In the genomic region with DNA sequence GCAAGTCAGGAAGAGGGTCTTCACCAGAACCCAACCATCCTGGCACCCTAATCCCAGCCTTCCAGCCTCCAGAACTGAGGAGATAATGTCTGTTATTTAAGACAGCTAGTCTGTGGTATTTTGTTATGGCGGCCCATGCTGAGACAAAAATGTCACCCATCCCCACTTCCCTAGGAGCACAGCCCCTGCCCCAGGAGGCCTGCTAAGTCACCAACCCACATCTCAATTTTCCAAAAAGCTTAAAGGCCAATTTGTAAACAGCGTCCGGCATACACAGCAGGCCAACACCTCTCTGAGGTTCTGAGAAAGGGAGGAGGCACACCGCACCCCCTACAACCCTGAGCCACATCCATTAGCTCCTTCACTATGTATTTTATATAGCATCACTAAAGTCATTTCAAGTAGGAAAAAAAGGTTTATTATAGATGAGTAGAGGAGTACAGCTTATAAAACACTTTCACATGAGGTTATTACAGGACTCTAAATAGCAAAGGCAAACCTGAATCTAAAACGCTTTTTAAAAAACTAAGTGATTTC, we compare ENCODE assay signal across 15 cellular contexts. TPM values are rescaled to one million over a fixed set of nuclear protein-coding genes. Genes with fewer than 3 reads are reported as not detected.
A peak's percentile ranks its signal among the peaks of the same experiment; 100 is the strongest.
DNase-seq lines count a peak whose midpoint lies in the region; FAIRE-seq and TF ChIP-seq lines count a peak whose summit lies in the region.
"Had no signal": no experiment of that assay in that cellular context is flagged by ENCODE, and none has a peak within 500 bp of the region (broad histone marks: within the 10 kb centered on the region; RNA-seq: fewer than 3 reads in every experiment).

No MANE protein-coding gene starts in this region.

- H3K4me3 ChIP-seq in HUES48 (ENCODE audit: low read depth, low read length) (no peak overlapping the region), small intestine (ENCODE audit: low read depth in 1 of 2, low read length in 2 of 2) (no peak overlapping the region)
- H3K4me3 ChIP-seq: GM12878, GM23248, Peyer's patch had no signal

- H3K9me3 Mint-ChIP-seq in chondrocyte (ENCODE audit: low read depth): no peaks in the 10 kb centered on the region

- peak; percentile 27 for DNase-seq in chondrocyte (ENCODE audit: low spot score)
- DNase-seq in mesenteric fat pad (ENCODE audit: low spot score): peak; percentile 12
- no peak for DNase-seq in small intestine
- no peak for DNase-seq in AML-193 (lab: John Stamatoyannopoulos, UW)
- DNase-seq in anterior cingulate cortex (lab: John Stamatoyannopoulos, UW): no peak
- DNase-seq in G401 (ENCODE audit: low spot score): no peak
- DNase-seq in SHP77 treated with DMSO at 0.1 percent for 48 hours (lab: John Stamatoyannopoulos, UW): no peak
- DNase-seq: Caco-2, DMS153, GM23248, KBM-7, NCI-H1694 treated with DMSO at 0.1 percent for 48 hours had no signal

- peaks cover 40% of the 10 kb centered on the region for H3K4me1 Mint-ChIP-seq in chondrocyte (ENCODE audit: low read depth)

- TF ChIP-seq CTCF in chondrocyte (IDR thresholded peaks at IDR 0.05): no peak

- WGBS in small intestine, 3 donors: 18 to 63% (median 46%) methylated on average over 5 of the region's 5 CpGs

- H3K9ac ChIP-seq in HUES48 (ENCODE audit: low read depth, low read length): no peak overlapping the region
- H3K9ac ChIP-seq: GM23248 had no signal

- no peak overlapping the region for H3K4me3 Mint-ChIP-seq in chondrocyte (ENCODE audit: unreplicated experiment)

- in situ Hi-C loops in G401 (cut with HindIII; ENCODE audit: low sequenced_read_pairs): no loop called here

- H3K27me3 ChIP-seq in HUES48 (ENCODE audit: control insufficient read depth, insufficient read depth, low read length): no peaks in the 10 kb centered on the region
- no peaks in the 10 kb centered on the region for H3K27me3 ChIP-seq in small intestine (ENCODE audit: control insufficient read depth in 2 of 2, insufficient read depth in 2 of 2, low read length in 2 of 2)
- H3K27me3 ChIP-seq: Peyer's patch had no signal

- H3K27ac ChIP-seq in HUES48 (ENCODE audit: low read depth, low read length) (peak overlapping the region; percentile 16), small intestine (ENCODE audit: low read depth in 1 of 2, low read length in 1 of 2) (peak overlapping the region; percentile 0 to 49)
- H3K27ac ChIP-seq: GM23248 had no signal

- no peak overlapping the region for H3K27ac Mint-ChIP-seq in chondrocyte (ENCODE audit: unreplicated experiment)

- H3K9me3 ChIP-seq in HUES48 (ENCODE audit: control insufficient read depth, insufficient read depth, low read length): no peaks in the 10 kb centered on the region
- H3K9me3 ChIP-seq in small intestine (ENCODE audit: control insufficient read depth, low read depth): no peaks in the 10 kb centered on the region
- H3K9me3 ChIP-seq: Caco-2, Peyer's patch had no signal

- H3K36me3 ChIP-seq in HUES48 (ENCODE audit: control insufficient read depth, insufficient read depth, low read length) (no peaks in the 10 kb centered on the region), small intestine (ENCODE audit: control insufficient read depth in 2 of 2, insufficient read depth in 2 of 2, low read length in 2 of 2) (peaks cover 0 to 2% of the 10 kb centered on the region in 2 donors)
- H3K36me3 ChIP-seq: Peyer's patch had no signal

- H3K4me1 ChIP-seq in HUES48 (ENCODE audit: control insufficient read depth, insufficient read depth, low read length) (peaks cover 27% of the 10 kb centered on the region), small intestine (ENCODE audit: control insufficient read depth in 2 of 2, insufficient read depth in 1 of 2, low read depth in 1 of 2, low read length in 1 of 2) (peaks cover 13 to 14% of the 10 kb centered on the region in 2 donors)
- H3K4me1 ChIP-seq: Caco-2 had no signal

- FAIRE-seq in small intestine (lab: Jason Lieb, UNC): no peak
- FAIRE-seq: GM12878 had no signal

- peaks cover 2% of the 10 kb centered on the region for H3K36me3 Mint-ChIP-seq in chondrocyte (ENCODE audit: low read depth)

- no peaks in the 10 kb centered on the region for H3K27me3 Mint-ChIP-seq in chondrocyte (ENCODE audit: low read depth)

RNA-seq across cellular contexts. Expression of a gene that starts 6.9 kb away (rescaled TPM):
- total RNA-seq in chondrocyte (12.7 to 14.5 TPM (median 13.4 TPM) in 3 replicates), mesenteric fat pad (17.3 TPM)
- polyA plus RNA-seq in small intestine: 10 to 100 TPM in 2 of 3 donors, 1 to 10 TPM in 1; 9.6 to 19.9 (median 11.1) TPM
- total RNA-seq in G401 (2014; rRNA removed; shearing (Covaris generic)): 33.0 and 47.7 TPM in 2 replicates

RNA-seq across cellular contexts. Expression of a gene that starts 24.2 kb away (rescaled TPM):
- 45.3 to 48.9 TPM (median 46.1 TPM) in 3 replicates for total RNA-seq in chondrocyte
- total RNA-seq in mesenteric fat pad: 43.1 TPM
- 100 to 1,000 TPM; 108 to 390 (median 337) TPM for polyA plus RNA-seq in small intestine
- 58.3 and 63.1 TPM in 2 replicates for total RNA-seq in G401 (2014; rRNA removed; shearing (Covaris generic))

RNA-seq across cellular contexts. Expression of a gene that starts 37.7 kb away (rescaled TPM):
- 6.3 to 7.1 TPM (median 6.7 TPM) in 3 replicates for total RNA-seq in chondrocyte
- total RNA-seq in mesenteric fat pad: 0.16 TPM
- polyA plus RNA-seq in small intestine: 10 to 100 TPM in 1 of 3 donors, 1 to 10 TPM in 2; 2.6 to 10.1 (median 7.3) TPM
- total RNA-seq in G401 (2014; rRNA removed; shearing (Covaris generic)): 0.31 TPM in 1 of 2 replicates, not detected in the other

Comparison
In these comparisons a context has a peak if more than half of its experiments do, and no peak if none do; other contexts are left out.
1. DNase-seq: peak in chondrocyte (single experiment) and mesenteric fat pad (single experiment); none in small intestine (single experiment), AML-193 (0 of 2), anterior cingulate cortex (0 of 58), G401 (single experiment) and SHP77 treated with DMSO at 0.1 percent for 48 hours (single experiment).